20 cellular contexts compared by ENCODE assay signal in genomic region chr6:143125455-143125854, GRCh38.
DNase-seq lines count a peak whose midpoint lies in the region; ATAC-seq, FAIRE-seq and TF ChIP-seq lines count a peak whose summit lies in the region.
"Had no signal": no experiment of that assay in that cellular context is flagged by ENCODE, and none has a peak within 500 bp of the region (broad histone marks: within the 10 kb centered on the region; RNA-seq: fewer than 3 reads in every experiment).

No MANE protein-coding gene starts in this region.

- 31% methylated on average over 3 of the region's 3 CpGs for WGBS in GM12878 (ENCODE audit: insufficient coverage, insufficient replicate concordance, low lambda C conversion rate, missing lambda C conversion rate)
- WGBS in stomach, 5 donors, result 84 to 94% (median 90%) methylated on average over 3 of the region's 3 CpGs

- no peaks in the 10 kb centered on the region for H3K27me3 ChIP-seq in GM12878 (replicated peaks in 1 of 2; ENCODE audit: control insufficient read depth in 2 of 2, insufficient read depth in 2 of 2, low read length in 1 of 2)
- H3K27me3 ChIP-seq in H7 (ENCODE audit: control insufficient read depth, insufficient read depth, low read length), result no peaks in the 10 kb centered on the region
- no peaks in the 10 kb centered on the region for H3K27me3 ChIP-seq in stomach
- H3K27me3 ChIP-seq: tibial nerve had no signal

- H3K27ac ChIP-seq in HEK293 (ENCODE audit: extremely low read depth, low read depth, low read length), result no peak overlapping the region
- H3K27ac ChIP-seq in GM12878 (ENCODE audit: control insufficient read depth, insufficient read depth), result no peak overlapping the region
- H3K27ac ChIP-seq in stomach, result no peak overlapping the region
- H3K27ac ChIP-seq: RWPE1, tibial nerve had no signal

- no peaks in the 10 kb centered on the region for H3K4me1 ChIP-seq in HEK293 (ENCODE audit: control insufficient read depth, insufficient read depth, low read length)
- H3K4me1 ChIP-seq in GM12878 (ENCODE audit: control insufficient read depth, insufficient read depth, low read length), result 0 out of 2 replicates have a peak, but pooled peaks cover 4% of the 10 kb centered on the region
- H3K4me1 ChIP-seq in stomach, result no peaks in the 10 kb centered on the region
- H3K4me1 ChIP-seq: HAP-1, tibial nerve had no signal

- no peak overlapping the region for H3K9ac ChIP-seq in GM12878 (ENCODE audit: control insufficient read depth, insufficient read depth, low read length)

- CTCF ChIA-PET in HEK293 (lab: Yijun Ruan, JAX) (interaction anchor here (0.6 to 0.8 kb wide), 2 partner anchors 58 to 296 kb away, joined by 3 read pairs; no protein-coding TSS in a partner anchor), GM12878 (lab: Yijun Ruan, JAX) (interaction anchor here (0.9 to 1.4 kb wide), 2 partner anchors 17 to 30 kb away, joined by 3 read pairs; no protein-coding TSS in a partner anchor)

- no peaks in the 10 kb centered on the region for H3K9me3 ChIP-seq in HEK293 (ENCODE audit: control insufficient read depth, insufficient read depth, low read depth, low read length)
- no peaks in the 10 kb centered on the region; the same call in 2 of the 3 replicates for H3K9me3 ChIP-seq in GM12878 (replicated peaks; ENCODE audit: control insufficient read depth, insufficient read depth, low read length)
- H3K9me3 ChIP-seq in stomach, result peaks cover 3 to 11% (median 7%) of the 10 kb centered on the region in 4 donors
- H3K9me3 ChIP-seq: HAP-1 had no signal

- H2AFZ ChIP-seq in GM12878 (ENCODE audit: control insufficient read depth, low read depth, low read length), result no peak overlapping the region

- peak; percentile 42 for ATAC-seq in GM12878

- no TSS peak for BruUV-seq in GM12878 (replicated peaks; lab: Mats Ljungman, UMichigan)

- no peak for TF ChIP-seq CTCF in AG10803 (conservative IDR thresholded peaks at IDR 0.05; ENCODE audit: low read length)
- no peak for TF ChIP-seq CTCF in HEK293 (tag by site-specific recombination; IDR thresholded peaks at IDR 0.05)
- TF ChIP-seq CTCF in GM12878 (IDR thresholded peaks at IDR 0.05 in 2 of 3, conservative IDR thresholded peaks at IDR 0.05 in 1 of 3; ENCODE audit: control insufficient read depth in 2 of 3, extremely low read depth in 1 of 3, insufficient read depth in 1 of 3, low read depth in 3 of 3, low read length in 3 of 3), result no peak
- TF ChIP-seq CTCF in stomach (IDR thresholded peaks at IDR 0.05), result no peak

- no peak for TF ChIP-seq EP300 in GM12878 (IDR thresholded peaks at IDR 0.05; ENCODE audit: borderline replicate concordance in 1 of 2, control insufficient read depth in 1 of 2, low read depth in 2 of 2, low read length in 2 of 2)
- TF ChIP-seq EP300 in stomach (IDR thresholded peaks at IDR 0.05), result no peak

- H3K4me3 ChIP-seq in AG10803 (ENCODE audit: low read length) (no peak overlapping the region), HEK293 (ENCODE audit: low read depth, low read length) (no peak overlapping the region), GM12878 (no peak overlapping the region), H7 (ENCODE audit: insufficient read depth, low read depth, low read length) (no peak overlapping the region), stomach (no peak overlapping the region)
- H3K4me3 ChIP-seq: HAP-1, tibial nerve had no signal

- SMC1A ChIA-PET in GM12878 (lab: Charles Lee; ENCODE audit: uncharacterized antibody, unreplicated experiment), result interaction anchor here (0.8 to 1.4 kb wide), 5 partner anchors 10 to 170 kb away, joined by 3 to 4 read pairs (median 3); no protein-coding TSS in a partner anchor

- POLR2A ChIA-PET in HEK293 (lab: Yijun Ruan, JAX) (no interaction called here), GM12878 (lab: Charles Lee) (interaction anchor here (0.7 kb wide), 1 partner anchor 63 kb away, joined by 3 read pairs; no protein-coding TSS in a partner anchor)

- TF ChIP-seq RAD21 in GM12878 (IDR thresholded peaks at IDR 0.05; ENCODE audit: insufficient read depth, low read depth, low read length), result no peak

- intact Hi-C loops in GM12878 (cut with micrococcal nuclease; ENCODE audit: unreplicated experiment) (no loop called here), stomach (cut with DNase I; ENCODE audit: low total_unique reads) (no loop called here)

- H3K36me3 ChIP-seq in HEK293 (ENCODE audit: control insufficient read depth in 2 of 2, insufficient read depth in 1 of 2, low read length in 2 of 2) (no peaks in the 10 kb centered on the region), GM12878 (ENCODE audit: control insufficient read depth in 2 of 2, insufficient read depth in 2 of 2, low read length in 1 of 2) (no peaks in the 10 kb centered on the region), H7 (replicated peaks; ENCODE audit: control insufficient read depth, insufficient read depth, low read length) (peaks cover 1% of the 10 kb centered on the region), stomach (peaks cover 0 to 16% (median 0%) of the 10 kb centered on the region in 4 donors)
- H3K36me3 ChIP-seq: HAP-1 had no signal

- H4K20me1 ChIP-seq in GM12878 (ENCODE audit: control insufficient read depth, insufficient read depth), result no peaks in the 10 kb centered on the region

- no peaks in the 10 kb centered on the region for H3K79me2 ChIP-seq in GM12878 (ENCODE audit: control insufficient read depth, insufficient read depth, low read length)

- TF ChIP-seq POLR2A in GM12878 (IDR thresholded peaks at IDR 0.05; ENCODE audit: low read depth, low read length) (no peak), stomach (IDR thresholded peaks at IDR 0.05) (no peak)

- FAIRE-seq in GM12878 (lab: Jason Lieb, UNC), result no peak

- no peak overlapping the region for H3K4me2 ChIP-seq in GM12878 (ENCODE audit: control insufficient read depth, insufficient read depth)

- in situ Hi-C loops in GM12878 (cut with MboI), result no loop called here

- RAD21 ChIA-PET in GM12878 (lab: Charles Lee; ENCODE audit: unreplicated experiment), result interaction anchor here (0.6 kb wide), 1 partner anchor 11 kb away, joined by 3 read pairs; no protein-coding TSS in a partner anchor

- DNase-seq in AG10803 (ENCODE audit: low read depth), result peak; percentile 51
- peak; percentile 75 for DNase-seq in NCI-H524 treated with DMSO at 0.1 percent for 48 hours (lab: John Stamatoyannopoulos, UW)
- no peak for DNase-seq in GM12878 (ENCODE audit: low read depth, low spot score)
- DNase-seq in hippocampal formation (lab: John Stamatoyannopoulos, UW), result no peak
- no peak for DNase-seq in H7
- no peak for DNase-seq in DMS153 treated with DMSO at 0.1 percent for 48 hours (lab: John Stamatoyannopoulos, UW; ENCODE audit: unreplicated experiment)
- DNase-seq in stomach, result no peak
- DNase-seq: activated CD4-positive, alpha-beta T cell treated with anti-CD3 and anti-CD28 coated beads, Interleukin-2, amount 50 U/mL, for 4 hours; activated naive CD4-positive, alpha-beta T cell treated with anti-CD3 and anti-CD28 coated beads, Interleukin-2, amount 10 ng/mL, durations not matched to agents 7 days and 5 days; activated T-cell treated with anti-CD3 and anti-CD28 coated beads for 4 hours; cortex of kidney; KG1; NCI-H1092; nephron progenitor cell; stimulated activated CD4-positive, alpha-beta T cell treated with anti-CD3 and anti-CD28 coated beads, Interleukin-12 subunit alpha, Interleukin-12 subunit beta, amount 100 ng/mL, for 4 hours; SW 1271 had no signal

TF ChIP-seq in HEK293, 187 proteins besides CTCF, POLR2A, EP300 and RAD21 (continues in another document):
- TF ChIP-seq ZNF138 (tag by site-specific recombination; IDR thresholded peaks at IDR 0.05; ENCODE audit: borderline replicate concordance) (no peak), ZNF843 (tag by site-specific recombination; IDR thresholded peaks at IDR 0.05) (peak; percentile 59; the same call in 1 of the 2 replicates), ZSCAN4 (tag by site-specific recombination; IDR thresholded peaks at IDR 0.05) (no peak), ZNF274 (IDR thresholded peaks at IDR 0.05; ENCODE audit: low read length) (no peak), ZNF274 (tag by site-specific recombination; IDR thresholded peaks at IDR 0.05; ENCODE audit: borderline replicate concordance) (no peak), ZNF175 (tag by site-specific recombination; IDR thresholded peaks at IDR 0.05) (no peak), OSR2 (tag by site-specific recombination; IDR thresholded peaks at IDR 0.05) (peak; percentile 88), ZNF155 (tag by site-specific recombination; IDR thresholded peaks at IDR 0.05) (no peak), ZNF423 (tag by site-specific recombination; IDR thresholded peaks at IDR 0.05) (peak; percentile 63; the same call in 1 of the 2 replicates)

TF ChIP-seq in GM12878, 131 proteins besides CTCF, POLR2A, EP300 and RAD21 (continues in another document):
- TF ChIP-seq ZBTB4 (CRISPR knock-in tag; IDR thresholded peaks at IDR 0.05) (no peak), MTA2 (IDR thresholded peaks at IDR 0.05; ENCODE audit: low read depth) (no peak), ASH2L (IDR thresholded peaks at IDR 0.05; ENCODE audit: borderline replicate concordance, low read depth) (no peak), CBX3 (IDR thresholded peaks at IDR 0.05; ENCODE audit: borderline replicate concordance, low read depth) (no peak), MXI1 (IDR thresholded peaks at IDR 0.05; ENCODE audit: low read depth, low read length) (no peak), FOS (IDR thresholded peaks at IDR 0.05; ENCODE audit: borderline replicate concordance, extremely low read depth, insufficient read length) (no peak), MEF2B (IDR thresholded peaks at IDR 0.05; ENCODE audit: partially characterized antibody, poor library complexity, severe bottlenecking) (no peak)

Comparison
In these comparisons a context has a peak if more than half of its experiments do, and no peak if none do; other contexts are left out.
1. DNase-seq: peak in AG10803 (single experiment) and NCI-H524 treated with DMSO at 0.1 percent for 48 hours (single experiment); none in GM12878 (single experiment), hippocampal formation (0 of 2), H7 (single experiment), DMS153 treated with DMSO at 0.1 percent for 48 hours (single experiment) and stomach (single experiment).